Comparison of ENCODE assay signal across 26 cellular contexts in genomic region chr1:162373072-162373427, GRCh38. TPM values are rescaled to one million over a fixed set of nuclear protein-coding genes. Genes with fewer than 3 reads are reported as not detected.
"Had no signal": no experiment of that assay in that cellular context is flagged by ENCODE, and none has a peak within 500 bp of the region (broad histone marks: within the 10 kb centered on the region; RNA-seq: fewer than 3 reads in every experiment).

No MANE protein-coding gene starts in this region.

- H3K27me3 ChIP-seq: breast epithelium, esophagus squamous epithelium, gastrocnemius medialis, suprapubic skin, transverse colon had no signal

- H3K36me3 Mint-ChIP-seq: activated naive CD8-positive, alpha-beta T cell treated with anti-CD3 and anti-CD28 coated beads for 36 hours; naive B cell; WTC11 had no signal

- H3K4me3 Mint-ChIP-seq: activated CD4-positive, alpha-beta T cell treated with anti-CD3 and anti-CD28 coated beads for 36 hours; activated naive CD8-positive, alpha-beta T cell treated with anti-CD3 and anti-CD28 coated beads for 36 hours; activated T-cell treated with anti-CD3 and anti-CD28 coated beads, Interleukin-2, amount 50 U/mL, for 4 hours; stimulated activated naive CD8-positive, alpha-beta T cell treated with anti-CD3 and anti-CD28 coated beads, Interleukin-15, amount 100 ng/mL, for 72 hours; WTC11 had no signal

- DNase-seq: activated CD4-positive, alpha-beta T cell treated with anti-CD3 and anti-CD28 coated beads for 36 hours; activated CD4-positive, alpha-beta T cell treated with anti-CD3 and anti-CD28 coated beads, Interleukin-2, amount 50 U/mL, for 48 hours; activated CD8-positive, alpha-beta memory T cell treated with anti-CD3 and anti-CD28 coated beads, Interleukin-2, amount 50 U/mL, for 48 hours; activated naive CD4-positive, alpha-beta T cell treated with Interleukin-2 at 50 U/mL for 16 hours; activated naive CD8-positive, alpha-beta T cell treated with anti-CD3 and anti-CD28 coated beads for 36 hours; activated T-cell treated with anti-CD3 and anti-CD28 coated beads, Interleukin-2, amount 50 U/mL, for 4 hours; esophagus squamous epithelium; gastrocnemius medialis; hippocampal formation; naive B cell; stimulated activated CD4-positive, alpha-beta T cell treated with anti-CD3 and anti-CD28 coated beads, Interleukin-1b, Interleukin-23, amount 100 ng/mL, for 48 hours; stimulated activated naive CD8-positive, alpha-beta T cell treated with anti-CD3 and anti-CD28 coated beads, Interleukin-15, amount 100 ng/mL, for 72 hours; T-helper 1 cell had no signal

- H3K27me3 Mint-ChIP-seq: activated CD4-positive, alpha-beta T cell treated with anti-CD3 and anti-CD28 coated beads for 36 hours; activated naive CD8-positive, alpha-beta T cell treated with anti-CD3 and anti-CD28 coated beads for 36 hours; naive B cell; progenitor cell of endocrine pancreas; stimulated activated naive CD8-positive, alpha-beta T cell treated with anti-CD3 and anti-CD28 coated beads, Interleukin-15, amount 100 ng/mL, for 72 hours had no signal

- H3K36me3 ChIP-seq: breast epithelium, esophagus squamous epithelium, gastrocnemius medialis, suprapubic skin, transverse colon had no signal

- H3K4me1 Mint-ChIP-seq: activated CD4-positive, alpha-beta T cell treated with anti-CD3 and anti-CD28 coated beads for 36 hours; activated naive CD8-positive, alpha-beta T cell treated with anti-CD3 and anti-CD28 coated beads for 36 hours; naive B cell; stimulated activated naive CD8-positive, alpha-beta T cell treated with anti-CD3 and anti-CD28 coated beads, Interleukin-15, amount 100 ng/mL, for 72 hours; WTC11 had no signal

- H3K4me1 ChIP-seq: breast epithelium, gastrocnemius medialis had no signal

- H3K4me3 ChIP-seq: breast epithelium, coronary artery, esophagus squamous epithelium, gastrocnemius medialis, mucosa of descending colon, suprapubic skin, transverse colon had no signal

- H3K27ac Mint-ChIP-seq: activated CD4-positive, alpha-beta T cell treated with anti-CD3 and anti-CD28 coated beads for 36 hours; activated naive CD8-positive, alpha-beta T cell treated with anti-CD3 and anti-CD28 coated beads for 36 hours; progenitor cell of endocrine pancreas; stimulated activated naive CD8-positive, alpha-beta T cell treated with anti-CD3 and anti-CD28 coated beads, Interleukin-15, amount 100 ng/mL, for 72 hours; WTC11 had no signal

- FAIRE-seq: astrocyte, urothelium cell line had no signal

- H3K27ac ChIP-seq: breast epithelium, coronary artery, esophagus squamous epithelium, gastrocnemius medialis had no signal

- H3K9me3 Mint-ChIP-seq: activated naive CD8-positive, alpha-beta T cell treated with anti-CD3 and anti-CD28 coated beads for 36 hours; activated T-cell treated with anti-CD3 and anti-CD28 coated beads, Interleukin-2, amount 50 U/mL, for 4 hours; naive B cell; stimulated activated naive CD8-positive, alpha-beta T cell treated with anti-CD3 and anti-CD28 coated beads, Interleukin-15, amount 100 ng/mL, for 72 hours; WTC11 had no signal

- ATAC-seq: activated CD4-positive, alpha-beta T cell treated with anti-CD3 and anti-CD28 coated beads for 36 hours; activated T-cell treated with anti-CD3 and anti-CD28 coated beads, Interleukin-2, amount 50 U/mL, for 4 hours; gastrocnemius medialis; WTC11 had no signal

- H3K9me3 ChIP-seq: breast epithelium, esophagus squamous epithelium, gastrocnemius medialis, mucosa of descending colon, suprapubic skin, transverse colon had no signal

RNA-seq across cellular contexts. Expression of gene SPATA46, which starts 3.6 kb away (rescaled TPM):
- total RNA-seq: activated CD4-positive, alpha-beta T cell treated with anti-CD3 and anti-CD28 coated beads for 36 hours; activated CD8-positive, alpha-beta memory T cell treated with anti-CD3 and anti-CD28 coated beads for 36 hours; activated naive CD8-positive, alpha-beta T cell treated with anti-CD3 and anti-CD28 coated beads for 36 hours; activated T-cell treated with anti-CD3 and anti-CD28 coated beads, Interleukin-2, amount 50 U/mL, for 4 hours; astrocyte; breast epithelium; esophagus squamous epithelium; lower leg skin; mucosa of descending colon; osteocyte; progenitor cell of endocrine pancreas; skeletal muscle tissue; suprapubic skin; transverse colon; WTC11 had no signal

RNA-seq across cellular contexts. Expression of gene SH2D1B, which starts 38.9 kb away (rescaled TPM):
- total RNA-seq: activated CD4-positive, alpha-beta T cell treated with anti-CD3 and anti-CD28 coated beads for 36 hours; activated CD8-positive, alpha-beta memory T cell treated with anti-CD3 and anti-CD28 coated beads for 36 hours; activated naive CD8-positive, alpha-beta T cell treated with anti-CD3 and anti-CD28 coated beads for 36 hours; astrocyte; lower leg skin; osteocyte; progenitor cell of endocrine pancreas; suprapubic skin; WTC11 had no signal
